Comparison of ENCODE assay signal across 20 cellular contexts in genomic region chr22:48075604-48076400, GRCh38.
A peak's percentile ranks its signal among the peaks of the same experiment; 100 is the strongest.
DNase-seq lines count a peak whose midpoint lies in the region; ATAC-seq and TF ChIP-seq lines count a peak whose summit lies in the region.
"Had no signal": no experiment of that assay in that cellular context is flagged by ENCODE, and none has a peak within 500 bp of the region (broad histone marks: within the 10 kb centered on the region; RNA-seq: fewer than 3 reads in every experiment).

No MANE protein-coding gene starts in this region.

- H2AFZ ChIP-seq in smooth muscle cell (ENCODE audit: low read depth), result no peak overlapping the region

- WGBS in smooth muscle cell (ENCODE audit: low lambda C conversion rate), result 74% methylated on average over 15 of the region's 15 CpGs
- WGBS in heart right ventricle, 2 donors, result 80 to 82% methylated on average over 15 of the region's 15 CpGs

- no peaks in the 10 kb centered on the region for H3K36me3 ChIP-seq in smooth muscle cell (ENCODE audit: low read depth)
- H3K36me3 ChIP-seq in heart right ventricle, result no peaks in the 10 kb centered on the region
- H3K36me3 ChIP-seq: HAP-1 had no signal

- H3K27me3 ChIP-seq in smooth muscle cell (ENCODE audit: low read depth) (peaks cover 3% of the 10 kb centered on the region), heart right ventricle (peaks cover 0 to 20% (median 11%) of the 10 kb centered on the region in 7 donors)

- H3K9me3 Mint-ChIP-seq in CD14-positive monocyte, result peaks cover 0 to 5% (median 0%) of the 10 kb centered on the region in 7 donors

- H3K9ac ChIP-seq in smooth muscle cell (ENCODE audit: low read depth), result no peak overlapping the region
- H3K9ac ChIP-seq: SK-N-SH had no signal

- H3K4me3 Mint-ChIP-seq in CD14-positive monocyte, result no peak overlapping the region
- H3K4me3 Mint-ChIP-seq: IgD-negative memory B cell had no signal

- H3K27ac Mint-ChIP-seq in CD14-positive monocyte, result no peak overlapping the region

- no peaks in the 10 kb centered on the region for H4K20me1 ChIP-seq in smooth muscle cell (ENCODE audit: low read depth)

- H3F3A ChIP-seq in smooth muscle cell (ENCODE audit: low read depth), result no peaks in the 10 kb centered on the region

- H3K9me3 ChIP-seq in smooth muscle cell (replicated peaks; ENCODE audit: low read depth), result no peaks in the 10 kb centered on the region
- H3K9me3 ChIP-seq in heart right ventricle, result no peaks in the 10 kb centered on the region
- H3K9me3 ChIP-seq: HAP-1, SK-N-SH had no signal

- peaks cover 7 to 15% (median 9%) of the 10 kb centered on the region in 3 donors for H3K27me3 Mint-ChIP-seq in CD14-positive monocyte (ENCODE audit: low read depth in 3 of 3)

- H3K4me3 ChIP-seq in smooth muscle cell (no peak overlapping the region), heart right ventricle (no peak overlapping the region)
- H3K4me3 ChIP-seq: GM12878, HAP-1 had no signal

- TF ChIP-seq CTCF in smooth muscle cell (IDR thresholded peaks at IDR 0.05; ENCODE audit: borderline replicate concordance, insufficient read depth, poor library complexity, severe bottlenecking), result no peak
- TF ChIP-seq CTCF in heart right ventricle (IDR thresholded peaks at IDR 0.05), result no peak
- TF ChIP-seq CTCF in CD14-positive monocyte (IDR thresholded peaks at IDR 0.05), result no peak

- intact Hi-C loops in heart right ventricle (cut with DNase I) (no loop called here), CD14-positive monocyte (cut with micrococcal nuclease) (no loop called here)

- DNase-seq in NCI-H2029 (lab: John Stamatoyannopoulos, UW) (peak; percentile 41), NCI-H82 (lab: John Stamatoyannopoulos, UW) (peak; percentile 92), left kidney (ENCODE audit: low read depth, low spot score) (peak; percentile 60), smooth muscle cell (lab: John Stamatoyannopoulos, UW; ENCODE audit: unreplicated experiment) (no peak), heart right ventricle (no peak), CD14-positive monocyte (ENCODE audit: low spot score) (no peak)
- DNase-seq: DMS 273 treated with DMSO at 0.1 percent for 48 hours, Karpas-422, NCI-H1417 treated with DMSO at 0.1 percent for 48 hours, NCI-H187 treated with DMSO at 0.1 percent for 48 hours, NCI-H510A, PC-3, RPMI8226, SHP77 treated with DMSO at 0.1 percent for 48 hours, SK-N-SH had no signal

- no peak overlapping the region for H3K27ac ChIP-seq in smooth muscle cell (ENCODE audit: low read depth)
- no peak overlapping the region for H3K27ac ChIP-seq in heart right ventricle
- H3K27ac ChIP-seq: C4-2B had no signal

- H3K36me3 Mint-ChIP-seq in CD14-positive monocyte, result no peaks in the 10 kb centered on the region
- H3K36me3 Mint-ChIP-seq: IgD-negative memory B cell had no signal

- H3K4me1 ChIP-seq in smooth muscle cell (ENCODE audit: low read depth) (peaks cover 8% of the 10 kb centered on the region), heart right ventricle (no peaks in the 10 kb centered on the region)
- H3K4me1 ChIP-seq: HAP-1 had no signal

- H3K79me2 ChIP-seq in smooth muscle cell (ENCODE audit: low read depth), result no peaks in the 10 kb centered on the region

- peak overlapping the region; percentile 22 for H3K4me2 ChIP-seq in smooth muscle cell
- H3K4me2 ChIP-seq: SK-N-SH had no signal

- ATAC-seq in esophagus mucosa (no peak), heart right ventricle (no peak)
- ATAC-seq: GM12878, PC-3 had no signal

- H3K4me1 Mint-ChIP-seq in CD14-positive monocyte, result no peaks in the 10 kb centered on the region

Comparison
In these comparisons a context has a peak if more than half of its experiments do, and no peak if none do; other contexts are left out.
1. DNase-seq: peak in NCI-H2029 (single experiment), NCI-H82 (single experiment) and left kidney (single experiment); none in smooth muscle cell (single experiment), heart right ventricle (0 of 2) and CD14-positive monocyte (single experiment).